ENCODE assay signal across 2 cellular contexts in genomic region chr9:27530915-27531762, GRCh38.
TF ChIP-seq lines count a peak whose summit lies in the region.

No MANE protein-coding gene starts in this region.

TF ChIP-seq in liver, 16 proteins besides CTCF, POLR2A, EP300 and RAD21:
- TF ChIP-seq JUND (IDR thresholded peaks at IDR 0.05) (peak in 1 of 2 donors; percentile 23), HNF4G (IDR thresholded peaks at IDR 0.05) (no peak), MAX (IDR thresholded peaks at IDR 0.05) (no peak), ZBTB33 (IDR thresholded peaks at IDR 0.05) (no peak), RXRA (IDR thresholded peaks at IDR 0.05) (peak in 1 of 2 donors; percentile 58), SP1 (IDR thresholded peaks at IDR 0.05) (no peak), YY1 (IDR thresholded peaks at IDR 0.05) (peak; percentile 14), NR2F2 (IDR thresholded peaks at IDR 0.05) (no peak), FOXA1 (IDR thresholded peaks at IDR 0.05) (no peak), EGR1 (IDR thresholded peaks at IDR 0.05; ENCODE audit: low read depth in 2 of 2) (no peak), HNF4A (conservative IDR thresholded peaks at IDR 0.05) (peak; percentile 63 to 78), FOXA2 (IDR thresholded peaks at IDR 0.05) (peak; percentile 32), TAF1 (conservative IDR thresholded peaks at IDR 0.05) (no peak), GABPA (IDR thresholded peaks at IDR 0.05 in 1 of 2, conservative IDR thresholded peaks at IDR 0.05 in 1 of 2) (no peak)
- TF ChIP-seq, protein P1, sequence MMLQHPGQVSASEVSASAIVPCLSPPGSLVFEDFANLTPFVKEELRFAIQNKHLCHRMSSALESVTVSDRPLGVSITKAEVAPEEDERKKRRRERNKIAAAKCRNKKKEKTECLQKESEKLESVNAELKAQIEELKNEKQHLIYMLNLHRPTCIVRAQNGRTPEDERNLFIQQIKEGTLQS (IDR thresholded peaks at IDR 0.05): no peak
- TF ChIP-seq, protein P2, sequence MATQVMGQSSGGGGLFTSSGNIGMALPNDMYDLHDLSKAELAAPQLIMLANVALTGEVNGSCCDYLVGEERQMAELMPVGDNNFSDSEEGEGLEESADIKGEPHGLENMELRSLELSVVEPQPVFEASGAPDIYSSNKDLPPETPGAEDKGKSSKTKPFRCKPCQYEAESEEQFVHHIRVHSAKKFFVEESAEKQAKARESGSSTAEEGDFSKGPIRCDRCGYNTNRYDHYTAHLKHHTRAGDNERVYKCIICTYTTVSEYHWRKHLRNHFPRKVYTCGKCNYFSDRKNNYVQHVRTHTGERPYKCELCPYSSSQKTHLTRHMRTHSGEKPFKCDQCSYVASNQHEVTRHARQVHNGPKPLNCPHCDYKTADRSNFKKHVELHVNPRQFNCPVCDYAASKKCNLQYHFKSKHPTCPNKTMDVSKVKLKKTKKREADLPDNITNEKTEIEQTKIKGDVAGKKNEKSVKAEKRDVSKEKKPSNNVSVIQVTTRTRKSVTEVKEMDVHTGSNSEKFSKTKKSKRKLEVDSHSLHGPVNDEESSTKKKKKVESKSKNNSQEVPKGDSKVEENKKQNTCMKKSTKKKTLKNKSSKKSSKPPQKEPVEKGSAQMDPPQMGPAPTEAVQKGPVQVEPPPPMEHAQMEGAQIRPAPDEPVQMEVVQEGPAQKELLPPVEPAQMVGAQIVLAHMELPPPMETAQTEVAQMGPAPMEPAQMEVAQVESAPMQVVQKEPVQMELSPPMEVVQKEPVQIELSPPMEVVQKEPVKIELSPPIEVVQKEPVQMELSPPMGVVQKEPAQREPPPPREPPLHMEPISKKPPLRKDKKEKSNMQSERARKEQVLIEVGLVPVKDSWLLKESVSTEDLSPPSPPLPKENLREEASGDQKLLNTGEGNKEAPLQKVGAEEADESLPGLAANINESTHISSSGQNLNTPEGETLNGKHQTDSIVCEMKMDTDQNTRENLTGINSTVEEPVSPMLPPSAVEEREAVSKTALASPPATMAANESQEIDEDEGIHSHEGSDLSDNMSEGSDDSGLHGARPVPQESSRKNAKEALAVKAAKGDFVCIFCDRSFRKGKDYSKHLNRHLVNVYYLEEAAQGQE (IDR thresholded peaks at IDR 0.05): no peak

TF ChIP-seq in HepG2, 621 proteins besides CTCF, POLR2A, EP300 and RAD21:
- TF ChIP-seq, protein P3, sequence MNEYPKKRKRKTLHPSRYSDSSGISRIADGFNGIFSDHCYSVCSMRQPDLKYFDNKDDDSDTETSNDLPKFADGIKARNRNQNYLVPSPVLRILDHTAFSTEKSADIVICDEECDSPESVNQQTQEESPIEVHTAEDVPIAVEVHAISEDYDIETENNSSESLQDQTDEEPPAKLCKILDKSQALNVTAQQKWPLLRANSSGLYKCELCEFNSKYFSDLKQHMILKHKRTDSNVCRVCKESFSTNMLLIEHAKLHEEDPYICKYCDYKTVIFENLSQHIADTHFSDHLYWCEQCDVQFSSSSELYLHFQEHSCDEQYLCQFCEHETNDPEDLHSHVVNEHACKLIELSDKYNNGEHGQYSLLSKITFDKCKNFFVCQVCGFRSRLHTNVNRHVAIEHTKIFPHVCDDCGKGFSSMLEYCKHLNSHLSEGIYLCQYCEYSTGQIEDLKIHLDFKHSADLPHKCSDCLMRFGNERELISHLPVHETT (CRISPR knock-in tag; conservative IDR thresholded peaks at IDR 0.05): no peak
- TF ChIP-seq TARDBP (CRISPR knock-in tag; IDR thresholded peaks at IDR 0.05): no peak
- no peak for TF ChIP-seq GTF3A (CRISPR knock-in tag; conservative IDR thresholded peaks at IDR 0.05)
- no peak for TF ChIP-seq FOXK1 (CRISPR knock-in tag; IDR thresholded peaks at IDR 0.05; ENCODE audit: borderline replicate concordance, low read depth)
- TF ChIP-seq, protein P4, sequence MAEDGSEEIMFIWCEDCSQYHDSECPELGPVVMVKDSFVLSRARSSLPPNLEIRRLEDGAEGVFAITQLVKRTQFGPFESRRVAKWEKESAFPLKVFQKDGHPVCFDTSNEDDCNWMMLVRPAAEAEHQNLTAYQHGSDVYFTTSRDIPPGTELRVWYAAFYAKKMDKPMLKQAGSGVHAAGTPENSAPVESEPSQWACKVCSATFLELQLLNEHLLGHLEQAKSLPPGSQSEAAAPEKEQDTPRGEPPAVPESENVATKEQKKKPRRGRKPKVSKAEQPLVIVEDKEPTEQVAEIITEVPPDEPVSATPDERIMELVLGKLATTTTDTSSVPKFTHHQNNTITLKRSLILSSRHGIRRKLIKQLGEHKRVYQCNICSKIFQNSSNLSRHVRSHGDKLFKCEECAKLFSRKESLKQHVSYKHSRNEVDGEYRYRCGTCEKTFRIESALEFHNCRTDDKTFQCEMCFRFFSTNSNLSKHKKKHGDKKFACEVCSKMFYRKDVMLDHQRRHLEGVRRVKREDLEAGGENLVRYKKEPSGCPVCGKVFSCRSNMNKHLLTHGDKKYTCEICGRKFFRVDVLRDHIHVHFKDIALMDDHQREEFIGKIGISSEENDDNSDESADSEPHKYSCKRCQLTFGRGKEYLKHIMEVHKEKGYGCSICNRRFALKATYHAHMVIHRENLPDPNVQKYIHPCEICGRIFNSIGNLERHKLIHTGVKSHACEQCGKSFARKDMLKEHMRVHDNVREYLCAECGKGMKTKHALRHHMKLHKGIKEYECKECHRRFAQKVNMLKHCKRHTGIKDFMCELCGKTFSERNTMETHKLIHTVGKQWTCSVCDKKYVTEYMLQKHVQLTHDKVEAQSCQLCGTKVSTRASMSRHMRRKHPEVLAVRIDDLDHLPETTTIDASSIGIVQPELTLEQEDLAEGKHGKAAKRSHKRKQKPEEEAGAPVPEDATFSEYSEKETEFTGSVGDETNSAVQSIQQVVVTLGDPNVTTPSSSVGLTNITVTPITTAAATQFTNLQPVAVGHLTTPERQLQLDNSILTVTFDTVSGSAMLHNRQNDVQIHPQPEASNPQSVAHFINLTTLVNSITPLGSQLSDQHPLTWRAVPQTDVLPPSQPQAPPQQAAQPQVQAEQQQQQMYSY (CRISPR knock-in tag; IDR thresholded peaks at IDR 0.05): no peak
